18 cellular contexts compared by ENCODE assay signal in the genomic region with DNA sequence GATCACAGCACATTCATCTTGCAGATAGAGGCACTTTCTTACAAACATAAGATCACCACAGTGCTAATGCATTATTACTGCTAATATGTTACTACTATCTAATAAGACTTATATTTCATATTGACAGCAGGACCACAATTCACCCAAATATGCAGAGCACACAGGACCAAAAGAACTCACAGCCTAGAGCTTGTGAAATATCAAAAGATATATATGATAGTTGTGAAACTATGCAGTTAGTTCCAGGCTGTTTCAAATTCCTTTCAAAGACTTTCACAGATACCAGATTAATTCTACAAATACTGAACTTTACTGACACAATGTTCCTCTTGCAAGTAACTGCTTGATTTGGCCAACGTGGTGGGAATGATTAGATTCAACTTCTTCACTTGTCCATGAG. TPM values are rescaled to one million over a fixed set of nuclear protein-coding genes. Genes with fewer than 3 reads are reported as not detected.
A peak's percentile ranks its signal among the peaks of the same experiment; 100 is the strongest.
DNase-seq lines count a peak whose midpoint lies in the region; ATAC-seq and TF ChIP-seq lines count a peak whose summit lies in the region.
"Had no signal": no experiment of that assay in that cellular context is flagged by ENCODE, and none has a peak within 500 bp of the region (broad histone marks: within the 10 kb centered on the region; RNA-seq: fewer than 3 reads in every experiment).

No MANE protein-coding gene starts in this region.

- no peak overlapping the region for H4K91ac ChIP-seq in IMR-90 (ENCODE audit: insufficient read depth, low read depth, low read length)

- no peaks in the 10 kb centered on the region for H3K36me3 Mint-ChIP-seq in glutamatergic neuron (ENCODE audit: unreplicated experiment)

- H3K14ac ChIP-seq in IMR-90 (replicated peaks; ENCODE audit: low read depth, low read length) = no peak overlapping the region

- no peak overlapping the region for H4K5ac ChIP-seq in IMR-90 (ENCODE audit: low read depth, low read length)

- intact Hi-C loops in IMR-90 (cut with micrococcal nuclease) (no loop called here), adrenal gland (cut with DNase I) (no loop called here), Right ventricle myocardium inferior (cut with DNase I) (no loop called here)

- no peak overlapping the region for H3K56ac ChIP-seq in IMR-90 (ENCODE audit: extremely low read depth, insufficient read depth, low read length)

- no peaks in the 10 kb centered on the region for H3K9me1 ChIP-seq in IMR-90 (ENCODE audit: insufficient read depth, low read length)

- no TSS peak for BruUV-seq in IMR-90 (replicated peaks; lab: Mats Ljungman, UMichigan)

- TF ChIP-seq CTCF in AG04449 (IDR thresholded peaks at IDR 0.05; ENCODE audit: insufficient read depth, low read length, missing control alignments) (no peak), IMR-90 (conservative IDR thresholded peaks at IDR 0.05; ENCODE audit: low read depth, low read length) (no peak), adrenal gland (IDR thresholded peaks at IDR 0.05) (no peak), glutamatergic neuron (IDR thresholded peaks at IDR 0.05; ENCODE audit: partially characterized antibody, unreplicated experiment) (no peak)

- ATAC-seq in IMR-90 (ENCODE audit: low read depth) = peak; percentile 67
- ATAC-seq in Right ventricle myocardium inferior = no peak
- ATAC-seq: A549; CD8-positive, alpha-beta T cell had no signal

- TF ChIP-seq RAD21 in IMR-90 (IDR thresholded peaks at IDR 0.05; ENCODE audit: low read length) = no peak

- H3K4me3 ChIP-seq in AG04449 (ENCODE audit: low read depth, low read length) (no peak overlapping the region), IMR-90 (ENCODE audit: insufficient read depth, low read depth, low read length) (no peak overlapping the region), adrenal gland (no peak overlapping the region)
- H3K4me3 ChIP-seq: A549; BLaER1 treated with 17β-estradiol and CSF1 and Interleukin-3, amounts not matched to agents 10 nM and 100 nM had no signal

- no peak overlapping the region for H2BK120ac ChIP-seq in IMR-90 (ENCODE audit: low read depth, low read length)

- no peak overlapping the region for H3K27ac Mint-ChIP-seq in glutamatergic neuron (ENCODE audit: unreplicated experiment)
- H3K27ac Mint-ChIP-seq: B cell; CD4-positive, alpha-beta T cell; CD8-positive, alpha-beta T cell had no signal

- H2BK20ac ChIP-seq in IMR-90 (ENCODE audit: low read depth, low read length) = no peak overlapping the region

- H3K4ac ChIP-seq in IMR-90 (ENCODE audit: low read depth, low read length) = no peak overlapping the region

- dilution Hi-C loops in IMR-90 (cut with HindIII; ENCODE audit: low sequenced_read_pairs, unreplicated experiment) = no loop called here

- no peak overlapping the region for H2AK5ac ChIP-seq in IMR-90 (ENCODE audit: low read depth, low read length)

- in situ Hi-C loops in IMR-90 (cut with MboI; ENCODE audit: low sequenced_read_pairs) = no loop called here

- H3K18ac ChIP-seq in IMR-90 (ENCODE audit: low read depth, low read length) = no peak overlapping the region; the same call in 1 of the 2 replicates

- TF ChIP-seq POLR2A in IMR-90 (IDR thresholded peaks at IDR 0.05; ENCODE audit: low read depth, low read length) (no peak), adrenal gland (IDR thresholded peaks at IDR 0.05) (no peak)

- H3K9me3 ChIP-seq in IMR-90 (ENCODE audit: control insufficient read depth, insufficient read depth, low read length) (no peaks in the 10 kb centered on the region), adrenal gland (replicated peaks in 1 of 3) (no peaks in the 10 kb centered on the region)
- H3K9me3 ChIP-seq: A549; BLaER1 treated with 17β-estradiol and CSF1 and Interleukin-3, amounts not matched to agents 10 nM and 100 nM; Caco-2 had no signal

- no peaks in the 10 kb centered on the region for H3K9me3 Mint-ChIP-seq in glutamatergic neuron (ENCODE audit: unreplicated experiment)
- H3K9me3 Mint-ChIP-seq: CD4-positive, alpha-beta T cell; CD8-positive, alpha-beta T cell had no signal

- no peak overlapping the region for H2AK9ac ChIP-seq in IMR-90 (replicated peaks; ENCODE audit: low read depth, low read length, poor library complexity)

- H3K4me3 Mint-ChIP-seq in glutamatergic neuron (ENCODE audit: unreplicated experiment) = no peak overlapping the region
- H3K4me3 Mint-ChIP-seq: B cell; CD4-positive, alpha-beta T cell; CD8-positive, alpha-beta T cell had no signal

- no CpG with 5 or more reads among the region's 1 CpG for WGBS in IMR-90 (ENCODE audit: extremely low coverage in 2 of 2, insufficient read length in 1 of 2), 2 experiments
- 50 to 75% (median 55%) methylated on average over 1 of the region's 1 CpG for WGBS in adrenal gland, 4 donors

- CTCF ChIA-PET in AG04449 (lab: Yijun Ruan, JAX) (interaction anchor here (3.7 kb wide), 1 partner anchor 8 kb away, joined by 16 read pairs; no protein-coding TSS in a partner anchor), IMR-90 (lab: Yijun Ruan, JAX) (no interaction called here)

- H3K36me3 ChIP-seq in IMR-90 (ENCODE audit: control insufficient read depth, insufficient read depth, low read length) = no peaks in the 10 kb centered on the region
- no peaks in the 10 kb centered on the region for H3K36me3 ChIP-seq in adrenal gland (replicated peaks in 1 of 2)
- H3K36me3 ChIP-seq: BLaER1 treated with 17β-estradiol and CSF1 and Interleukin-3, amounts not matched to agents 10 nM and 100 nM had no signal

- DNase-seq in AG04449 (ENCODE audit: low read depth, low spot score) (peak; percentile 28), IMR-90 (no peak), amniotic epithelial cell (ENCODE audit: low read depth) (peak; percentile 7), adrenal gland (no peak), Right ventricle myocardium inferior (ENCODE audit: missing footprints) (no peak), glutamatergic neuron (no peak)
- DNase-seq: AML-193; Caco-2; Calu3; CD4-positive, alpha-beta T cell; CD8-positive, alpha-beta T cell; DMS79 treated with DMSO at 0.1 percent for 48 hours; GF-D8 had no signal

- no peak overlapping the region for H4K8ac ChIP-seq in IMR-90 (ENCODE audit: low read depth in 2 of 2, low read length in 2 of 2)

- no peaks in the 10 kb centered on the region for H4K20me1 ChIP-seq in IMR-90 (ENCODE audit: insufficient read depth, low read length)
- H4K20me1 ChIP-seq: BLaER1 treated with 17β-estradiol and CSF1 and Interleukin-3, amounts not matched to agents 10 nM and 100 nM had no signal

- no peak overlapping the region for H3K23ac ChIP-seq in IMR-90 (ENCODE audit: low read depth, low read length)

- H2AFZ ChIP-seq in IMR-90 (replicated peaks; ENCODE audit: low read length, poor library complexity) = no peak overlapping the region

- POLR2A ChIA-PET in AG04449 (lab: Yijun Ruan, JAX) (no interaction called here), IMR-90 (lab: Charles Lee; ENCODE audit: unreplicated experiment) (no interaction called here)

- H3K9ac ChIP-seq in IMR-90 (ENCODE audit: low read depth, low read length) = no peak overlapping the region
- H3K9ac ChIP-seq: BLaER1 treated with 17β-estradiol and CSF1 and Interleukin-3, amounts not matched to agents 10 nM and 100 nM had no signal

- H3K27me3 ChIP-seq in IMR-90 (ENCODE audit: control insufficient read depth, insufficient read depth, low read length) = no peaks in the 10 kb centered on the region
- H3K27me3 ChIP-seq in adrenal gland = no peaks in the 10 kb centered on the region
- H3K27me3 ChIP-seq: BLaER1 treated with 17β-estradiol and CSF1 and Interleukin-3, amounts not matched to agents 10 nM and 100 nM had no signal

- H3K27me3 Mint-ChIP-seq in glutamatergic neuron (ENCODE audit: unreplicated experiment) = no peaks in the 10 kb centered on the region
- H3K27me3 Mint-ChIP-seq: CD4-positive, alpha-beta T cell had no signal

- H3K27ac ChIP-seq in IMR-90 (ENCODE audit: insufficient read depth, low read length) = no peak overlapping the region
- H3K27ac ChIP-seq in adrenal gland = no peak overlapping the region
- H3K27ac ChIP-seq: 22Rv1; A549; BLaER1 treated with 17β-estradiol and CSF1 and Interleukin-3, amounts not matched to agents 10 nM and 100 nM; C4-2B had no signal

- no peak overlapping the region for H3K4me2 ChIP-seq in IMR-90 (ENCODE audit: low read depth, low read length)
- H3K4me2 ChIP-seq: A549; BLaER1 treated with 17β-estradiol and CSF1 and Interleukin-3, amounts not matched to agents 10 nM and 100 nM had no signal

- peaks cover 2% of the 10 kb centered on the region; the same call in 1 of the 2 replicates for H3K4me1 ChIP-seq in IMR-90 (ENCODE audit: control insufficient read depth, insufficient read depth, low read length)
- no peaks in the 10 kb centered on the region for H3K4me1 ChIP-seq in adrenal gland (replicated peaks in 1 of 2)
- H3K4me1 ChIP-seq: A549; BLaER1 treated with 17β-estradiol and CSF1 and Interleukin-3, amounts not matched to agents 10 nM and 100 nM; Caco-2 had no signal

- no peaks in the 10 kb centered on the region for H3K79me1 ChIP-seq in IMR-90 (ENCODE audit: low read depth in 1 of 2, low read length in 2 of 2)

- no peaks in the 10 kb centered on the region for H3K4me1 Mint-ChIP-seq in glutamatergic neuron (ENCODE audit: low read depth, unreplicated experiment)
- H3K4me1 Mint-ChIP-seq: B cell had no signal

- H2BK5ac ChIP-seq in IMR-90 (ENCODE audit: low read depth, low read length, poor library complexity, severe bottlenecking) = no peak overlapping the region

- H2BK15ac ChIP-seq in IMR-90 (ENCODE audit: low read depth, low read length) = no peak overlapping the region

TF ChIP-seq in IMR-90, 13 proteins besides CTCF, POLR2A, EP300 and RAD21:
- TF ChIP-seq MXI1 (IDR thresholded peaks at IDR 0.05; ENCODE audit: borderline replicate concordance, low read depth, low read length) (no peak), RCOR1 (IDR thresholded peaks at IDR 0.05; ENCODE audit: insufficient replicate concordance, low read length) (no peak), FOS (IDR thresholded peaks at IDR 0.05; ENCODE audit: low read depth, low read length) (no peak), MAZ (IDR thresholded peaks at IDR 0.05; ENCODE audit: borderline replicate concordance, low read depth, low read length) (no peak), BHLHE40 (IDR thresholded peaks at IDR 0.05; ENCODE audit: low read depth, low read length) (no peak)

RNA-seq across cellular contexts. Expression of a gene that starts 23.0 kb away (rescaled TPM):
- total RNA-seq in IMR-90 (2012; rRNA removed) (0.90 and 1.1 TPM in 2 replicates), adrenal gland (1 to 10 TPM in 7 of 8 donors, under 1 TPM in 1; 0.93 to 4.5 (median 2.0) TPM), Right ventricle myocardium inferior (not detected), glutamatergic neuron (ENCODE audit: unreplicated experiment) (0.76 TPM)
- polyA plus RNA-seq in IMR-90 (2012; rRNA removed) (1.5 and 2.0 TPM in 2 replicates), adrenal gland (1 to 10 TPM; 2.5 to 8.7 (median 5.7) TPM)
- polyA plus RNA-seq in IMR-90 (2012; cell fraction: cytosol; rRNA removed) = 0.51 and 0.62 TPM in 2 replicates
- polyA plus RNA-seq in IMR-90 (2012; cell fraction: nucleus; rRNA removed; ENCODE audit: low replicate concordance) = 0.67 and 6.4 TPM in 2 replicates

RNA-seq across cellular contexts. Expression of a gene that starts 23.7 kb away (rescaled TPM):
- 41.9 and 42.8 TPM in 2 replicates for total RNA-seq in IMR-90 (2012; rRNA removed)
- polyA plus RNA-seq in IMR-90 (2012; rRNA removed) = 41.5 and 52.7 TPM in 2 replicates
- 11.2 and 15.8 TPM in 2 replicates for polyA plus RNA-seq in IMR-90 (2012; cell fraction: cytosol; rRNA removed)
- 7.0 and 45.7 TPM in 2 replicates for polyA plus RNA-seq in IMR-90 (2012; cell fraction: nucleus; rRNA removed; ENCODE audit: low replicate concordance)
- total RNA-seq in adrenal gland = 10 to 100 TPM in 7 of 8 donors, 1 to 10 TPM in 1; 7.1 to 40.4 (median 34.2) TPM
- 100 to 1,000 TPM in 1 of 3 donors, 10 to 100 TPM in 2; 17.7 to 102 (median 18.2) TPM for polyA plus RNA-seq in adrenal gland
- total RNA-seq in Right ventricle myocardium inferior = 151 TPM
- 26.8 TPM for total RNA-seq in glutamatergic neuron (ENCODE audit: unreplicated experiment)

Comparison
In these comparisons a context has a peak if more than half of its experiments do, and no peak if none do; other contexts are left out.
1. DNase-seq: peak in AG04449 (single experiment) and amniotic epithelial cell (single experiment); none in IMR-90 (single experiment), adrenal gland (0 of 7), Right ventricle myocardium inferior (single experiment) and glutamatergic neuron (single experiment).